Comparison of ENCODE assay signal across 35 cellular contexts in the genomic region with DNA sequence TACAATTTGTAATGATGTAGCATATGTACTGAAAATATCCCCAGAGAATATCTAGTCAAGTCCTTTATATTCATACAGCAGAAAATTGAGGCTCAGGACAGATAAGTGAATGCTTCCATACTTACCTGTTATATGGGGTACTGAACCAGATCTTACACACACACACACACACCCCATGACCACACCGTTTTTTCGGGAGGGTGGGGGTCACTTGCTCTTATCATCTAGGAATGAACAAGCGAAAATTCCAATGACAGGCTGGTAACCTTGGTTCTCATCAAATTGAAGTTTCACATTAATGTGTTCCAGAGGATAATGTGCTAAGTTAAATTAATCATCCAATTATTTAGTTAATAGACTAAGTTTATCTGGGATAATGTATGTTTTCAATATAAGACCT.
"Had no signal": no experiment of that assay in that cellular context is flagged by ENCODE, and none has a peak within 500 bp of the region (broad histone marks: within the 10 kb centered on the region; RNA-seq: fewer than 3 reads in every experiment).

No MANE protein-coding gene starts in this region.

- H3K27ac ChIP-seq: KMS-11 had no signal

- H3K9me3 ChIP-seq: MG63 had no signal

- H3K9ac ChIP-seq: KMS-11 had no signal

- H3K4me3 ChIP-seq: MG63 had no signal

- H3K27me3 ChIP-seq: MG63 had no signal

- H3K36me3 ChIP-seq: MG63 had no signal

- H3K4me2 ChIP-seq: KMS-11 had no signal

- DNase-seq: Karpas-422, Kasumi-1, MG63, MM.1S, MV-4-11, NCI-H1048, NCI-H1092, NCI-H1092 treated with DMSO at 0.1 percent for 48 hours, NCI-H1105, NCI-H1105 treated with DMSO at 0.1 percent for 48 hours, NCI-H1417, NCI-H1417 treated with DMSO at 0.1 percent for 48 hours, NCI-H1436, NCI-H1436 treated with DMSO at 0.1 percent for 48 hours, NCI-H146, NCI-H1694, NCI-H1694 treated with DMSO at 0.1 percent for 48 hours, NCI-H187, NCI-H187 treated with DMSO at 0.1 percent for 48 hours, NCI-H2029, NCI-H2029 treated with DMSO at 0.1 percent for 48 hours, NCI-H2081, NCI-H2081 treated with DMSO at 0.1 percent for 48 hours, NCI-H2107, NCI-H2171, NCI-H2171 treated with DMSO at 0.1 percent for 48 hours, NCI-H2227 treated with DMSO at 0.1 percent for 48 hours, NCI-H226, NCI-H345, NCI-H446, NCI-H446 treated with DMSO at 0.1 percent for 48 hours, NCI-H510A, NCI-H510A treated with DMSO at 0.1 percent for 48 hours, NCI-H524 had no signal
